Comparison of ENCODE assay signal across 13 cellular contexts in the genomic region with DNA sequence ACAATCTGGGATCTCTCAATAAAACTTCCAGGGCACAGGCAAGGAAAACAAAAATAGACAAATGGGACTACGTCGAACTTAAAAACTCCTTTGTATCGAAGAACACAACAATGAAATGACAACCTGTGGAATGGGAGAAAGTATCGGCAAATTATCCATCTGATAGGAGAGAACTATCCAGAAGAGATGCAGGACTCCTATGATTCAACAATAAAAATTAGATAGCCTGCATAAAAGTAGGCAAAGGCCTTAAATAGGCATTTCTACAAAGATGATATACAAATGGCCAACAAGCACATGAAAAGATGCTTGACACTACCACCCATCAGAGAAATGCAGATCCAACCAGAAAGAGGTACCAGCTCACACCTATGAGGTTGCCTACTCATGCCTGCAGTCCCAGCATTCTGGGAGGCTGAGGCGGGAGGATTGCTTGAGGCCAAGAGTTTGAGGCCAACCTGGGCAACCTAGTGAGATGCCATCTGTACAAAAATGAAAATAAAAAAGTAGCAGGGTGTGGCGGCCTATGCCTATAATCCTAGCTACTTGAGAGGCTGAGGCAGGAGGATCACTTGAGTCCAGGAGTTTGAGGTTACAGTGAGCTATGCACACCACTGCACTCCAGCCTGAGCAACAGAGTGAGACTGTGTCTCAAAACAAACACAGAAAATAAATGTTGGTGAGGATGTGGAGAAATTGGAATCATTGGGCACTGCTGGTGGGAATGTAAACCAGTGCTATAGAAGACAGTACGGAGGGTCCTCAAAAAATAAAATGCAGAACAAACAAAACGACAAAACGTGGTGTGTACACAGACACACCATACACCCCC. TPM values are rescaled to one million over a fixed set of nuclear protein-coding genes. Genes with fewer than 3 reads are reported as not detected.
DNase-seq lines count a peak whose midpoint lies in the region; ATAC-seq and TF ChIP-seq lines count a peak whose summit lies in the region.
"Had no signal": no experiment of that assay in that cellular context is flagged by ENCODE, and none has a peak within 500 bp of the region (broad histone marks: within the 10 kb centered on the region; RNA-seq: fewer than 3 reads in every experiment).

No MANE protein-coding gene starts in this region.

- H3K9me3 ChIP-seq in colonic mucosa, result no peaks in the 10 kb centered on the region
- H3K9me3 ChIP-seq in testis, result no peaks in the 10 kb centered on the region
- H3K9me3 ChIP-seq: ovary, tibial artery had no signal

- ATAC-seq in stimulated activated effector memory CD8-positive, alpha-beta T cell treated with anti-CD3 and anti-CD28 coated beads, Interleukin-12 subunit alpha, Interleukin-12 subunit beta, amount 100 ng/mL, for 72 hours, result peak; percentile 48
- ATAC-seq: activated CD4-positive, CD25-positive, alpha-beta regulatory T cell treated with anti-CD3 and anti-CD28 coated beads, Interleukin-2, amount 50 U/mL, for 24 hours; GM23338 had no signal

- H3K27ac ChIP-seq in colonic mucosa (no peak overlapping the region), testis (peak overlapping the region in 1 of 2 donors; percentile 69)

- TF ChIP-seq POLR2A in testis (IDR thresholded peaks at IDR 0.05), result no peak

- in situ Hi-C loops in G401 (cut with HindIII; ENCODE audit: low sequenced_read_pairs), result no loop called here

- H3K9ac ChIP-seq in colonic mucosa (ENCODE audit: low read depth in 2 of 2, low read length in 2 of 2), result no peak overlapping the region

- H3K36me3 ChIP-seq in colonic mucosa (no peaks in the 10 kb centered on the region), testis (ENCODE audit: low read depth, missing control alignments) (no peaks in the 10 kb centered on the region)
- H3K36me3 ChIP-seq: ovary, tibial artery had no signal

- no peaks in the 10 kb centered on the region for H3K9me3 Mint-ChIP-seq in T-helper 1 cell treated with Interleukin-12 subunit alpha and Interleukin-12 subunit beta and Interleukin-4 antibody, amounts not matched to agents 30 μg/mL and 1 μg/mL, for 36 hours
- H3K9me3 Mint-ChIP-seq in stimulated activated effector memory CD8-positive, alpha-beta T cell treated with anti-CD3 and anti-CD28 coated beads, Interleukin-12 subunit alpha, Interleukin-12 subunit beta, amount 100 ng/mL, for 72 hours, result no peaks in the 10 kb centered on the region

- peak; percentile 22 for DNase-seq in activated CD4-positive, alpha-beta T cell treated with anti-CD3 and anti-CD28 coated beads for 48 hours
- DNase-seq in activated CD4-positive, alpha-beta T cell treated with anti-CD3 and anti-CD28 coated beads for 4 hours, result no peak
- DNase-seq in foreskin fibroblast (peak; percentile 85 to 89), G401 (ENCODE audit: low spot score) (no peak), colonic mucosa (no peak), testis (no peak)
- no peak for DNase-seq in stimulated activated effector memory CD8-positive, alpha-beta T cell treated with anti-CD3 and anti-CD28 coated beads, Interleukin-12 subunit alpha, Interleukin-12 subunit beta, amount 100 ng/mL, for 72 hours (ENCODE audit: low spot score in 2 of 2)
- DNase-seq: GF-D8 had no signal

- H3K27me3 ChIP-seq in colonic mucosa, result no peaks in the 10 kb centered on the region
- no peaks in the 10 kb centered on the region for H3K27me3 ChIP-seq in testis
- H3K27me3 ChIP-seq: ovary, tibial artery had no signal

- TF ChIP-seq CTCF in foreskin fibroblast (IDR thresholded peaks at IDR 0.05; ENCODE audit: low read depth, low read length), result no peak
- no peak for TF ChIP-seq CTCF in colonic mucosa (IDR thresholded peaks at IDR 0.05)
- no peak for TF ChIP-seq CTCF in testis (IDR thresholded peaks at IDR 0.05)

- intact Hi-C loops in colonic mucosa (cut with DNase I), result no loop called here
- intact Hi-C loops in testis (cut with DNase I; ENCODE audit: low total_unique reads), result no loop called here

- H3K27me3 Mint-ChIP-seq in T-helper 1 cell treated with Interleukin-12 subunit alpha and Interleukin-12 subunit beta and Interleukin-4 antibody, amounts not matched to agents 30 μg/mL and 1 μg/mL, for 36 hours (ENCODE audit: low read depth), result no peaks in the 10 kb centered on the region

- H3K36me3 Mint-ChIP-seq in T-helper 1 cell treated with Interleukin-12 subunit alpha and Interleukin-12 subunit beta and Interleukin-4 antibody, amounts not matched to agents 30 μg/mL and 1 μg/mL, for 36 hours (ENCODE audit: low read depth), result no peaks in the 10 kb centered on the region
- peaks cover 7% of the 10 kb centered on the region for H3K36me3 Mint-ChIP-seq in stimulated activated effector memory CD8-positive, alpha-beta T cell treated with anti-CD3 and anti-CD28 coated beads, Interleukin-12 subunit alpha, Interleukin-12 subunit beta, amount 100 ng/mL, for 72 hours

- H3K4me1 ChIP-seq in colonic mucosa, result peaks cover 3% of the 10 kb centered on the region
- peaks cover 14% of the 10 kb centered on the region for H3K4me1 ChIP-seq in testis

- H3K27ac Mint-ChIP-seq in T-helper 1 cell treated with Interleukin-12 subunit alpha and Interleukin-12 subunit beta and Interleukin-4 antibody, amounts not matched to agents 30 μg/mL and 1 μg/mL, for 36 hours, result peak overlapping the region; percentile 2
- H3K27ac Mint-ChIP-seq in stimulated activated effector memory CD8-positive, alpha-beta T cell treated with anti-CD3 and anti-CD28 coated beads, Interleukin-12 subunit alpha, Interleukin-12 subunit beta, amount 100 ng/mL, for 72 hours, result peak overlapping the region; percentile 29
- H3K27ac Mint-ChIP-seq: GM23338 had no signal

- WGBS in testis, 2 donors, result 65 to 72% methylated on average over 9 of the region's 9 CpGs

- H3K4me3 Mint-ChIP-seq in T-helper 1 cell treated with Interleukin-12 subunit alpha and Interleukin-12 subunit beta and Interleukin-4 antibody, amounts not matched to agents 30 μg/mL and 1 μg/mL, for 36 hours, result no peak overlapping the region
- H3K4me3 Mint-ChIP-seq in stimulated activated effector memory CD8-positive, alpha-beta T cell treated with anti-CD3 and anti-CD28 coated beads, Interleukin-12 subunit alpha, Interleukin-12 subunit beta, amount 100 ng/mL, for 72 hours, result no peak overlapping the region
- H3K4me3 Mint-ChIP-seq: GM23338 had no signal

- H3K4me1 Mint-ChIP-seq in T-helper 1 cell treated with Interleukin-12 subunit alpha and Interleukin-12 subunit beta and Interleukin-4 antibody, amounts not matched to agents 30 μg/mL and 1 μg/mL, for 36 hours (ENCODE audit: low read depth), result no peaks in the 10 kb centered on the region
- H3K4me1 Mint-ChIP-seq in stimulated activated effector memory CD8-positive, alpha-beta T cell treated with anti-CD3 and anti-CD28 coated beads, Interleukin-12 subunit alpha, Interleukin-12 subunit beta, amount 100 ng/mL, for 72 hours, result no peaks in the 10 kb centered on the region

- H3K4me3 ChIP-seq in foreskin fibroblast (ENCODE audit: low read depth in 1 of 2, low read length in 2 of 2) (no peak overlapping the region), colonic mucosa (no peak overlapping the region), testis (no peak overlapping the region)
- H3K4me3 ChIP-seq: GM23338, ovary, tibial artery had no signal

RNA-seq across cellular contexts. Expression of a gene that starts 21.6 kb away (rescaled TPM):
- 17.1 and 33.3 TPM in 2 replicates for total RNA-seq in G401 (2014; rRNA removed; shearing (Covaris generic))
- total RNA-seq in colonic mucosa (1 to 10 TPM in 1 of 2 donors, under 1 TPM in 1; 0.82 to 2.7 TPM), testis (10 to 100 TPM; 10.3 to 11.3 TPM)
- polyA plus RNA-seq in testis (ENCODE audit: insufficient read depth, low read depth, low replicate concordance), result 5.0 TPM

Comparison
In these comparisons a context has a peak if more than half of its experiments do, and no peak if none do; other contexts are left out.
1. DNase-seq: peak in activated CD4-positive, alpha-beta T cell treated with anti-CD3 and anti-CD28 coated beads for 48 hours (single experiment) and foreskin fibroblast (2 of 2); none in activated CD4-positive, alpha-beta T cell treated with anti-CD3 and anti-CD28 coated beads for 4 hours (0 of 2), stimulated activated effector memory CD8-positive, alpha-beta T cell treated with anti-CD3 and anti-CD28 coated beads, Interleukin-12 subunit alpha, Interleukin-12 subunit beta, amount 100 ng/mL, for 72 hours (0 of 2), G401 (single experiment), colonic mucosa (single experiment) and testis (single experiment).